ENCODE assay signal across 9 cellular contexts in the genomic region with DNA sequence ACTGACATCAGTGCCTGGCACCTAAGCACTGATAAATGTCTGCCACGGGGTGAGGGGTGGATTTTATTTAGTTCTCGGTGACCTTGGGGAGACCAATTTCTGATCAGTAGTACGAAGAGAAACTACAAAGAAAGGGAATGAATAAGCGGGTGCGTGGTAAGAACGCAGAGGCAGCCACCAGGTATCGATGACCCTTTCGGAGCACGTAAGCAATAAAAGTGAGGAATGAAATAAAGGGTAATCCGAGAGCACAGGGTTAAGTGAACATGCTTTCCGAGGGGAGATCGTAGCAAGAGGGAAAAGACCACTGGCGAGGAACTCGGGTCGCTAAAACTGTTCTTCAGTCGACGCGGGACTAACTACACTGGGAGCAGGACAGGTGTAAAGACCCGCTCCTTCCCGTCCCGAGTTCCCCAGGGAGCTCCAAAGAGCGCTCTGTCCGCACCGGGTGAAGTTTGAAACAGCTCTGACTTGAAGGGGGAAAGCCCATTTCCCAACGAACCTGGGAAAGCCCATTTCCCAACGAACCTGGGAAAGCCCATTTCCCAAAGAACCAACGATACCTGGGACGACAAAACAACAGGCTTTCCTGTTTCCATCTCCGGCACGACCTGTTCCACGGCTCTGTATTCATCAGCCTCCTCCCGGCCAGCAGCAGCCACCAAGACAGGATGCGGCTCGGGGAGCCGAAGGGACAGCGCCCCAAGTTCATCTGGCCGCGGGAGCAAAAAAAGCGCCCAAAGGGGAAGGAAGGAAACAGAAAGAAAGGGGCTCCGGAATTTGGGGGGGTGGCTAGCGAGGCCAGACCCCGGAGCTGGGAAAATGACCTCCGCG. TPM values are rescaled to one million over a fixed set of nuclear protein-coding genes. Genes with fewer than 3 reads are reported as not detected.
DNase-seq lines count a peak whose midpoint lies in the region; ATAC-seq, FAIRE-seq and TF ChIP-seq lines count a peak whose summit lies in the region.
"Had no signal": no experiment of that assay in that cellular context is flagged by ENCODE, and none has a peak within 500 bp of the region (broad histone marks: within the 10 kb centered on the region; RNA-seq: fewer than 3 reads in every experiment).

No MANE protein-coding gene starts in this region.

- DNase-seq in Caki2 (ENCODE audit: low read depth) (peak; percentile 22), PC-3 (no peak), ecto neural progenitor cell (ENCODE audit: low spot score) (peak; percentile 50), aorta (no peak), GM19239 (ENCODE audit: insufficient read length, low spot score) (no peak)

- H3K4me1 ChIP-seq in PC-3 (ENCODE audit: insufficient read depth, low read length): no peaks in the 10 kb centered on the region
- H3K4me1 ChIP-seq in mucosa of rectum (ENCODE audit: control insufficient read depth in 2 of 2, insufficient read depth in 2 of 2, low read length in 2 of 2): peaks cover 4 to 7% of the 10 kb centered on the region in 2 donors
- peaks cover 0 to 3% of the 10 kb centered on the region in 2 donors for H3K4me1 ChIP-seq in aorta (ENCODE audit: control insufficient read depth in 1 of 2, insufficient read depth in 2 of 2, low read length in 2 of 2)

- in situ Hi-C loops in Caki2 (cut with HindIII; ENCODE audit: low pct_unique_long_range_greater_than_20kb, low sequenced_read_pairs): no loop called here

- H3K27me3 ChIP-seq in PC-3 (ENCODE audit: low read length) (no peaks in the 10 kb centered on the region), mucosa of rectum (ENCODE audit: control insufficient read depth in 2 of 2, insufficient read depth in 2 of 2, low read length in 2 of 2) (peaks cover 0 to 3% of the 10 kb centered on the region in 2 donors), aorta (ENCODE audit: control insufficient read depth in 1 of 2, insufficient read depth in 2 of 2, low read length in 1 of 2) (no peaks in the 10 kb centered on the region)

- FAIRE-seq in GM19239 (lab: Jason Lieb, UNC): no peak
- FAIRE-seq: TTC549 had no signal

- H3K79me2 ChIP-seq in PC-3 (ENCODE audit: low read length): no peaks in the 10 kb centered on the region

- 4 to 5% methylated on average over 44 of the region's 44 CpGs for WGBS in aorta, 2 donors

- peak overlapping the region; percentile 57 for H3K4me3 ChIP-seq in PC-3 (ENCODE audit: low read length)
- peak overlapping the region; percentile 62 to 70 for H3K4me3 ChIP-seq in mucosa of rectum (ENCODE audit: low read length in 2 of 2)
- H3K4me3 ChIP-seq in aorta (ENCODE audit: low read length in 2 of 2): peak overlapping the region; percentile 62 to 67

- no TSS peak for BruUV-seq in PC-3 (replicated peaks; lab: Mats Ljungman, UMichigan)

- H2AFZ ChIP-seq in PC-3 (ENCODE audit: low read length): no peak overlapping the region

- peak overlapping the region; percentile 57 for H3K4me2 ChIP-seq in PC-3 (ENCODE audit: low read length)

- no peaks in the 10 kb centered on the region for H3F3A ChIP-seq in PC-3 (ENCODE audit: low read length, unreplicated experiment)

- no peaks in the 10 kb centered on the region for H4K20me1 ChIP-seq in PC-3 (ENCODE audit: low read length)

- ATAC-seq in GM21526 (IDR thresholded peaks at IDR 0.05; ENCODE audit: low FRiP score, unreplicated experiment) (peak; percentile 13), PC-3 (peak; percentile 49), aorta (ENCODE audit: low FRiP score) (no peak), GM18867 (IDR thresholded peaks at IDR 0.05; ENCODE audit: unreplicated experiment) (no peak)

- POLR2A ChIA-PET in PC-3 (lab: Charles Lee; ENCODE audit: unreplicated experiment): no interaction called here

- no peaks in the 10 kb centered on the region for H3K9me2 ChIP-seq in PC-3 (replicated peaks; ENCODE audit: low read length)

- intact Hi-C loops in PC-3 (cut with micrococcal nuclease): no loop called here
- intact Hi-C loops in aorta (cut with DNase I): no loop called here

- H3K9ac ChIP-seq in PC-3 (ENCODE audit: low read length) (no peak overlapping the region), mucosa of rectum (ENCODE audit: low read depth in 1 of 2, low read length in 2 of 2) (peak overlapping the region; percentile 43 to 79)

- no peak for TF ChIP-seq CTCF in PC-3 (conservative IDR thresholded peaks at IDR 0.05; ENCODE audit: low read depth, low read length)

- H3K36me3 ChIP-seq in PC-3 (ENCODE audit: low read depth, low read length) (no peaks in the 10 kb centered on the region), mucosa of rectum (ENCODE audit: control insufficient read depth in 2 of 2, insufficient read depth in 2 of 2, low read length in 2 of 2) (no peaks in the 10 kb centered on the region), aorta (ENCODE audit: control insufficient read depth in 1 of 2, insufficient read depth in 2 of 2, low read length in 1 of 2) (no peaks in the 10 kb centered on the region)

- no peaks in the 10 kb centered on the region for H3K9me3 ChIP-seq in PC-3 (ENCODE audit: low read length)
- H3K9me3 ChIP-seq in mucosa of rectum (ENCODE audit: control insufficient read depth in 2 of 2, low read length in 2 of 2): no peaks in the 10 kb centered on the region
- no peaks in the 10 kb centered on the region for H3K9me3 ChIP-seq in aorta (ENCODE audit: control insufficient read depth, low read length)

- H3K27ac ChIP-seq in PC-3 (ENCODE audit: low read length): no peak overlapping the region
- peak overlapping the region in 1 of 2 donors; percentile 3 for H3K27ac ChIP-seq in mucosa of rectum (ENCODE audit: low read depth in 2 of 2, low read length in 2 of 2)
- H3K27ac ChIP-seq in aorta (ENCODE audit: low read depth in 1 of 2, low read length in 2 of 2): no peak overlapping the region

- CTCF ChIA-PET in PC-3 (lab: Charles Lee): interaction anchor here (0.9 kb wide), 1 partner anchor 143 kb away, joined by 5 read pairs; a partner anchor contains a TSS

RNA-seq across cellular contexts. Expression of a gene that starts 1.0 kb away (rescaled TPM):
- total RNA-seq in Caki2 (2014; rRNA removed; shearing (Covaris generic); ENCODE audit: low replicate concordance): 9.4 and 11.3 TPM in 2 replicates
- total RNA-seq in PC-3 (2014; rRNA removed): 0.69 and 1.2 TPM in 2 replicates
- total RNA-seq in aorta: 10 to 100 TPM in 1 of 2 donors, 1 to 10 TPM in 1; 5.4 to 10.5 TPM
- 1 to 10 TPM in 1 of 2 donors, not detected in 1; 1.5 TPM for polyA plus RNA-seq in aorta

Comparison
In these comparisons a context has a peak if more than half of its experiments do, and no peak if none do; other contexts are left out.
1. DNase-seq: peak in Caki2 (single experiment) and ecto neural progenitor cell (single experiment); none in PC-3 (single experiment), aorta (0 of 2) and GM19239 (single experiment).
2. ATAC-seq: peak in GM21526 (single experiment) and PC-3 (single experiment); none in aorta (single experiment) and GM18867 (single experiment).
3. Peak in every context shown above with its lines, with median percentiles within 50 percentile points of each other: H3K4me3 ChIP-seq.